8 cellular contexts compared by ENCODE assay signal in the genomic region with DNA sequence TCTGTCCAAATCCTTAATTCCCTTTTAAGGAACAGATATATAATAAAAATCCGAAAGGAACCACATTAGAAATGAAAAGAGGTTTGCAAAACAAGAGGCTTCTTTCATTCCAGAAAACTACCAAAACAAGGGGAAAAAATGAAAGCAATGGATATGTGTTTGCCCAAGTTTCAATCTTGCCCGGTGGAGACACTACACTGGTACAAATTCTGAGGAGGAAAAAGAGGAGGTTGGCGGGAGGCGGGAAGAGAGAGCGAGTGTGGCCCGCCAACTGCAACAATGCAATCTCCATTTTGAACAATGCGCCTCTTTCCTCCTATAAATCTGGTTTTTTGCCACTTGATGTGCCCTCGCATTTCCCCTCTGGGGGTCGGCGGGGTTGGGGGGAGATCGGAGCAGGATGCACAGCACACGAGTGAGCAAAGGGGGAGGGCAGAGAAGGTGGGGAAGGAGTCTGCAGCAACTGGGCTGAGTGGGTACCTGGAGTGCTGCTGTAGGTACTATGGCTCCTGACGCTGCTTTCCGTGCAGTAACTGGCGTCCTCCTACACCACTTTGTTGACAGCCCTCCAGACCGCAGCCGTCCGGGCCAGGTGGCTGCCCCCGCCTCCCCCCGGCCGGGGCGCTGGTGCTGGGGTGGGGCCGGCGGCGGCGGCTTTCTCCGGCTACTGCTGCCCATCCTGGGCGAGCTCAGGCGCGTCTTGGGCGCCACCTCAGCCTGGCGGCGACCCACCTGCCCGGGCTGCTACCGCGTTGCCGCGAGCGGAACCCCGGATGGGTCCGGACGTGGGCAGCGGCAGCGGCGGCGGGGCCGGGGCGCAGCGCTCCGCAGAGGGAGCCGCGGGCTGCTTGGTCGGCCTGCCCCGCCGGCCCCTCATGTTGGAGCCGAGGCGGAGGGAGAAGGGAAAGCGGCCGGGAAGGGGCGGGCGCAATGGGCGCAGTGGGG.
DNase-seq lines count a peak whose midpoint lies in the region; ATAC-seq and TF ChIP-seq lines count a peak whose summit lies in the region.

No MANE protein-coding gene starts in this region.

- H3K4me1 ChIP-seq in Peyer's patch (peaks cover 0 to 11% (median 7%) of the 10 kb centered on the region in 4 donors), right cardiac atrium (ENCODE audit: control insufficient read depth, insufficient read depth, low read length) (no peaks in the 10 kb centered on the region)

- DNase-seq in GM12865 (ENCODE audit: low read depth) (peak; percentile 94), Peyer's patch (peak; percentile 79 to 94 (median 93)), right cardiac atrium (peak; percentile 54 to 84 (median 72)), sciatic nerve (ENCODE audit: low spot score) (peak; percentile 81), NCI-H2196 (lab: John Stamatoyannopoulos, UW; ENCODE audit: unreplicated experiment) (no peak), NCI-H446 treated with DMSO at 0.1 percent for 48 hours (lab: John Stamatoyannopoulos, UW) (no peak)
- DNase-seq in activated naive CD8-positive, alpha-beta T cell treated with anti-CD3 and anti-CD28 coated beads, Interleukin-2, amount 50 U/mL, for 24 hours, result peak; percentile 75

- ATAC-seq in HG02678 (IDR thresholded peaks at IDR 0.05; ENCODE audit: unreplicated experiment) (peak; percentile 62), right cardiac atrium (peak; percentile 55 to 75), sciatic nerve (peak; percentile 64)
- peak; percentile 64 for ATAC-seq in activated naive CD8-positive, alpha-beta T cell treated with anti-CD3 and anti-CD28 coated beads, Interleukin-2, amount 50 U/mL, for 24 hours

- peak overlapping the region; percentile 67 for H3K4me3 ChIP-seq in GM12865 (ENCODE audit: low read depth, low read length)
- peak overlapping the region; percentile 58 to 83 (median 72) for H3K4me3 ChIP-seq in Peyer's patch
- H3K4me3 ChIP-seq in right cardiac atrium (ENCODE audit: low read length), result peak overlapping the region; percentile 69

- WGBS in right cardiac atrium, result under 1% methylated on average over 62 of the region's 62 CpGs

- peaks cover 40% of the 10 kb centered on the region for H3K4me1 Mint-ChIP-seq in activated naive CD8-positive, alpha-beta T cell treated with anti-CD3 and anti-CD28 coated beads, Interleukin-2, amount 50 U/mL, for 24 hours

- H3K27me3 ChIP-seq in Peyer's patch (no peaks in the 10 kb centered on the region), right cardiac atrium (ENCODE audit: control insufficient read depth, insufficient read depth) (no peaks in the 10 kb centered on the region)

- peaks cover 12% of the 10 kb centered on the region for H3K36me3 Mint-ChIP-seq in activated naive CD8-positive, alpha-beta T cell treated with anti-CD3 and anti-CD28 coated beads, Interleukin-2, amount 50 U/mL, for 24 hours (ENCODE audit: low read depth)

- H3K4me3 Mint-ChIP-seq in activated naive CD8-positive, alpha-beta T cell treated with anti-CD3 and anti-CD28 coated beads, Interleukin-2, amount 50 U/mL, for 24 hours, result peak overlapping the region; percentile 85

- intact Hi-C loops in right cardiac atrium (cut with DNase I), result loop anchor here in 1 of 4 donors (5.0 kb wide), 1 partner anchor 678 kb away; no protein-coding TSS in a partner anchor
- intact Hi-C loops in sciatic nerve (cut with DNase I), result no loop called here

- H3K27ac Mint-ChIP-seq in activated naive CD8-positive, alpha-beta T cell treated with anti-CD3 and anti-CD28 coated beads, Interleukin-2, amount 50 U/mL, for 24 hours, result peak overlapping the region; percentile 85

- H3K27ac ChIP-seq in Peyer's patch (peak overlapping the region; percentile 78 to 97 (median 90)), right cardiac atrium (ENCODE audit: low read length) (peak overlapping the region; percentile 10)

- H3K9me3 Mint-ChIP-seq in activated naive CD8-positive, alpha-beta T cell treated with anti-CD3 and anti-CD28 coated beads, Interleukin-2, amount 50 U/mL, for 24 hours, result no peaks in the 10 kb centered on the region

- TF ChIP-seq CTCF in GM12865 (IDR thresholded peaks at IDR 0.05; ENCODE audit: insufficient read depth, low read depth, low read length, missing control alignments) (no peak), Peyer's patch (IDR thresholded peaks at IDR 0.05) (no peak)

- H3K27me3 Mint-ChIP-seq in activated naive CD8-positive, alpha-beta T cell treated with anti-CD3 and anti-CD28 coated beads, Interleukin-2, amount 50 U/mL, for 24 hours, result no peaks in the 10 kb centered on the region

- H3K9me3 ChIP-seq in Peyer's patch (no peaks in the 10 kb centered on the region), right cardiac atrium (ENCODE audit: control insufficient read depth, low read length) (no peaks in the 10 kb centered on the region)

- no peaks in the 10 kb centered on the region for H3K36me3 ChIP-seq in Peyer's patch

- peak in 1 of 2 donors; percentile 38 for TF ChIP-seq POLR2A in Peyer's patch (IDR thresholded peaks at IDR 0.05)

Comparison
In these comparisons a context has a peak if more than half of its experiments do, and no peak if none do; other contexts are left out.
1. DNase-seq: peak in GM12865 (single experiment), Peyer's patch (3 of 3), activated naive CD8-positive, alpha-beta T cell treated with anti-CD3 and anti-CD28 coated beads, Interleukin-2, amount 50 U/mL, for 24 hours (single experiment), right cardiac atrium (3 of 3) and sciatic nerve (single experiment); none in NCI-H2196 (single experiment) and NCI-H446 treated with DMSO at 0.1 percent for 48 hours (single experiment).
2. Peak in every context shown above with its lines, with median percentiles within 50 percentile points of each other: H3K4me3 ChIP-seq and ATAC-seq.